Comparison of ENCODE assay signal across 14 cellular contexts in genomic region chrX:72028701-72029470, GRCh38.
A peak's percentile ranks its signal among the peaks of the same experiment; 100 is the strongest.
DNase-seq lines count a peak whose midpoint lies in the region; ATAC-seq and TF ChIP-seq lines count a peak whose summit lies in the region.
"Had no signal": no experiment of that assay in that cellular context is flagged by ENCODE, and none has a peak within 500 bp of the region (broad histone marks: within the 10 kb centered on the region; RNA-seq: fewer than 3 reads in every experiment).

No MANE protein-coding gene starts in this region.

- no peak overlapping the region for H2AFZ ChIP-seq in OCI-LY7 (ENCODE audit: low read length)

- no peak overlapping the region for H3K4me3 ChIP-seq in AG04450 (ENCODE audit: low read depth, low read length)
- no peak overlapping the region for H3K4me3 ChIP-seq in SJCRH30
- no peak overlapping the region for H3K4me3 ChIP-seq in prostate gland
- H3K4me3 ChIP-seq in OCI-LY7 (ENCODE audit: low read depth, low read length, poor library complexity, severe bottlenecking) = no peak overlapping the region
- H3K4me3 ChIP-seq: left ventricle myocardium inferior had no signal

- H3K79me2 ChIP-seq in OCI-LY7 (ENCODE audit: insufficient read depth, low read depth, low read length) = no peaks in the 10 kb centered on the region

- no peaks in the 10 kb centered on the region for H3K27me3 ChIP-seq in AG04450 (ENCODE audit: control insufficient read depth, insufficient read depth, low read length)
- no peaks in the 10 kb centered on the region for H3K27me3 ChIP-seq in SJCRH30
- H3K27me3 ChIP-seq in prostate gland (replicated peaks; ENCODE audit: insufficient read depth) = no peaks in the 10 kb centered on the region

- H4K20me1 ChIP-seq in OCI-LY7 (ENCODE audit: insufficient read depth, low read length) = no peaks in the 10 kb centered on the region

- DNase-seq in AG04450 (ENCODE audit: low read depth, low spot score) (no peak), SJCRH30 (peak; percentile 13 to 33), left lobe of liver (ENCODE audit: low spot score) (peak; percentile 49), prostate gland (ENCODE audit: low spot score) (no peak), OCI-LY7 (ENCODE audit: low spot score) (no peak), CD1c-positive myeloid dendritic cell (ENCODE audit: extremely low spot score) (no peak)
- DNase-seq: activated CD4-positive, alpha-beta T cell treated with anti-CD3 and anti-CD28 coated beads for 1 hour; activated naive CD4-positive, alpha-beta T cell; left ventricle myocardium inferior; natural killer cell; right cardiac atrium; T-helper 2 cell had no signal

- H3K4me1 ChIP-seq in SJCRH30 (peaks cover 31% of the 10 kb centered on the region), prostate gland (replicated peaks) (no peaks in the 10 kb centered on the region), OCI-LY7 (ENCODE audit: insufficient read depth, low read length, poor library complexity, severe bottlenecking) (no peaks in the 10 kb centered on the region)
- H3K4me1 ChIP-seq: left ventricle myocardium inferior had no signal

- TF ChIP-seq POLR2A in prostate gland (IDR thresholded peaks at IDR 0.05) (no peak), GM18505 (IDR thresholded peaks at IDR 0.05; ENCODE audit: borderline replicate concordance, extremely low read depth, insufficient read depth, insufficient read length) (no peak)

- WGBS in prostate gland = 77% methylated on average over 5 of the region's 6 CpGs

- H3K36me3 ChIP-seq in SJCRH30 = no peaks in the 10 kb centered on the region
- H3K36me3 ChIP-seq in prostate gland = no peaks in the 10 kb centered on the region
- H3K36me3 ChIP-seq in OCI-LY7 (ENCODE audit: insufficient read depth, low read length) = no peaks in the 10 kb centered on the region
- H3K36me3 ChIP-seq: left ventricle myocardium inferior had no signal

- POLR2A ChIA-PET in AG04450 (lab: Yijun Ruan, JAX) (interaction anchor here (1.1 kb wide), 1 partner anchor 13 kb away, joined by 3 read pairs; no protein-coding TSS in a partner anchor), OCI-LY7 (lab: Charles Lee) (interaction anchor here (0.6 kb wide), 1 partner anchor 512 kb away, joined by 3 read pairs; no protein-coding TSS in a partner anchor)

- H3K4me2 ChIP-seq in OCI-LY7 (ENCODE audit: low read length) = no peak overlapping the region

- intact Hi-C loops in prostate gland (cut with DNase I) = no loop called here
- intact Hi-C loops in OCI-LY7 (cut with micrococcal nuclease; ENCODE audit: unreplicated experiment) = no loop called here

- peak overlapping the region; percentile 65 for H3K27ac ChIP-seq in AG04450 (ENCODE audit: low read depth, low read length)
- peak overlapping the region; percentile 56; the same call in 1 of the 2 replicates for H3K27ac ChIP-seq in SJCRH30
- H3K27ac ChIP-seq in prostate gland = peak overlapping the region; percentile 19 to 30
- H3K27ac ChIP-seq in OCI-LY7 (ENCODE audit: low read depth, low read length, poor library complexity, severe bottlenecking) = no peak overlapping the region
- H3K27ac ChIP-seq: left ventricle myocardium inferior had no signal

- H3K9me3 ChIP-seq in AG04450 (ENCODE audit: control insufficient read depth, insufficient read depth, low read length) (no peaks in the 10 kb centered on the region), SJCRH30 (replicated peaks) (no peaks in the 10 kb centered on the region), prostate gland (no peaks in the 10 kb centered on the region), OCI-LY7 (ENCODE audit: low read length) (no peaks in the 10 kb centered on the region)
- H3K9me3 ChIP-seq: left ventricle myocardium inferior had no signal

- H3K9me2 ChIP-seq in OCI-LY7 (ENCODE audit: insufficient read depth, low read length) = no peaks in the 10 kb centered on the region

- peak; percentile 55 for ATAC-seq in left lobe of liver
- ATAC-seq in GM18505 (IDR thresholded peaks at IDR 0.05; ENCODE audit: unreplicated experiment) = no peak
- ATAC-seq in HG02642 (IDR thresholded peaks at IDR 0.05; ENCODE audit: poor library complexity, unreplicated experiment) = no peak
- ATAC-seq: natural killer cell had no signal

- CTCF ChIA-PET in AG04450 (lab: Charles Lee) = interaction anchor here (1.2 to 2.6 kb wide), 5 partner anchors 8 to 99 kb away, joined by 3 to 12 read pairs (median 7); no protein-coding TSS in a partner anchor
- CTCF ChIA-PET in OCI-LY7 (lab: Charles Lee; ENCODE audit: unreplicated experiment) = no interaction called here

- TF ChIP-seq CTCF in AG04450 (IDR thresholded peaks at IDR 0.05; ENCODE audit: low read depth, low read length) (no peak), prostate gland (IDR thresholded peaks at IDR 0.05) (no peak), OCI-LY7 (conservative IDR thresholded peaks at IDR 0.05; ENCODE audit: low read length) (no peak)

- no TSS peak for BruUV-seq in OCI-LY7 (replicated peaks; lab: Mats Ljungman, UMichigan)

Comparison
In these comparisons a context has a peak if more than half of its experiments do, and no peak if none do; other contexts are left out.
1. DNase-seq: peak in SJCRH30 (2 of 2) and left lobe of liver (single experiment); none in AG04450 (single experiment), prostate gland (single experiment), OCI-LY7 (single experiment) and CD1c-positive myeloid dendritic cell (single experiment).